35 cellular contexts compared by ENCODE assay signal in the genomic region with DNA sequence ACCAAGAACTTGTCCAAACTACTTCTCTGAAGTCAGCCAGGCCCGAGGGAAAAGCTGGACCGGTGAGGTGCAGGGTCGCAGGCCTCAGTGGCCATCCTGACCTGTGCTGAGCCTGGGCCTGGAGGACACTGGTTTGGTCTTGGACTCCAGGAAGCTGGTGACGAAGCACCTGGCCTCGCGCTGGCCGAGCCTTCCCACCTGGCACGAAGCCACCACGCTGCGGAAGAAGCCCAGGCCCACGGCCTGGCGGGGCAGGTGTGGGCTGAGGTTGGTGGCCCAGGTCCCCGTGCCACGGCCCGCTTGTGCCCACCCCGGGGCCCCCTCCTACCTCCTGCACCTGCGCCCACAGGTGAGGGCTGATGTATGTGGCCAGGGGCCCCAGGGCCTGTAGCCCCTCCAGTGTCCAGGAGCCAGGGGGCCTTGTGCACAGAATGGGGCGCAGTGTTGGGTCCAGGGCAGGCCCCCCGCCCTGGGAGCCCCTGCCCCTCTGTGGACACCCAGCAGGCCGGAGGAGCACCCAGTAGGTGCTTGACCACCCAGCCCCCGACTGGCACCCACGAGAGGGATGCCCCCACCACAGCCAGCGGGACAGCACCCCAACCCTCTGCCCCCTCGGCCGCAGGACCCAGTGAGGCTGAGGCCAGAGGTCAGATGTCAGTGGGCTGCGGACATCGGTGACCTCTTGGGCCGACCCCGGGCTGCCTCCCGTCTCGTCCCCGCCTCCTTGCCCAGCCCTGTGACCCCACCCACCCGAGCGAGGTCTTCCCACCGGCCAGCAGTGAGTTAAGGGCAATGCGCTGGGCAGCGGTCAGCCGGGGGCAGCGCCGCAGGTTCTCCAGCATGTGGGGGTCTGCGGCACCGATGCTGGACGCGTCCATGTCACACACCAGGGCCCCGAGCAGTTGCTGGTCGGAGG. TPM values are rescaled to one million over a fixed set of nuclear protein-coding genes. Genes with fewer than 3 reads are reported as not detected.
"Had no signal": no experiment of that assay in that cellular context is flagged by ENCODE, and none has a peak within 500 bp of the region (broad histone marks: within the 10 kb centered on the region; RNA-seq: fewer than 3 reads in every experiment).

No MANE protein-coding gene starts in this region.

- H3K4me3 ChIP-seq: ascending aorta, cardiac muscle cell, coronary artery, gastroesophageal sphincter, hepatocyte, pancreas, prostate gland, sigmoid colon, thoracic aorta had no signal

- H3K27ac ChIP-seq: ascending aorta, cardiac muscle cell, coronary artery, gastroesophageal sphincter, hepatocyte, pancreas, prostate gland, sigmoid colon, thoracic aorta, WERI-Rb-1 had no signal

- DNase-seq: activated CD4-positive, alpha-beta T cell treated with anti-CD3 and anti-CD28 coated beads for 48 hours; activated CD4-positive, alpha-beta T cell treated with anti-CD3 and anti-CD28 coated beads, Interleukin-2, amount 50 U/mL, for 48 hours; activated CD8-positive, alpha-beta memory T cell treated with anti-CD3 and anti-CD28 coated beads, Interleukin-2, amount 50 U/mL, for 4 hours; activated gamma-delta T cell; activated naive CD4-positive, alpha-beta T cell treated with anti-CD3 and anti-CD28 coated beads, Interleukin-2, amount 10 ng/mL, durations not matched to agents 7 days and 5 days; activated naive CD8-positive, alpha-beta T cell treated with anti-CD3 and anti-CD28 coated beads, Interleukin-2, amount 10 ng/mL, durations not matched to agents 7 days and 5 days; activated T-cell treated with anti-CD3 and anti-CD28 coated beads, Interleukin-2, amount 50 U/mL, for 1 hour; effector memory CD8-positive, alpha-beta T cell; erythroblast; islet precursor cell; midbrain; naive thymus-derived CD4-positive, alpha-beta T cell; nucleus accumbens; retina; sigmoid colon; small intestine; stimulated activated CD4-positive, alpha-beta T cell treated with anti-CD3 and anti-CD28 coated beads, Interleukin-4, amount 100 ng/mL, for 24 hours; T-helper 9 cell; trophoblast cell; WERI-Rb-1 had no signal

- H3K4me1 ChIP-seq: ascending aorta, gastroesophageal sphincter, pancreas, prostate gland, sigmoid colon had no signal

- H2AFZ ChIP-seq: hepatocyte had no signal

- H3K4me2 ChIP-seq: hepatocyte had no signal

- H3K36me3 ChIP-seq: ascending aorta, cardiac muscle cell, gastroesophageal sphincter, pancreas, prostate gland, sigmoid colon, thoracic aorta, WERI-Rb-1 had no signal

- H3K9me3 ChIP-seq: ascending aorta, gastroesophageal sphincter, pancreas, prostate gland, sigmoid colon, thoracic aorta had no signal

- H3K79me2 ChIP-seq: hepatocyte had no signal

- H3K27me3 ChIP-seq: ascending aorta, cardiac muscle cell, hepatocyte, pancreas had no signal

RNA-seq across cellular contexts. Expression of gene MSLN, which starts 13.8 kb away (rescaled TPM):
- total RNA-seq: activated CD8-positive, alpha-beta memory T cell treated with anti-CD3 and anti-CD28 coated beads for 36 hours; activated naive CD8-positive, alpha-beta T cell treated with anti-CD3 and anti-CD28 coated beads, Interleukin-2, amount 10 ng/mL, durations not matched to agents 7 days and 5 days; activated T-helper 1 cell treated with anti-CD3 and anti-CD28 coated beads, Interleukin-12 subunit alpha, Interleukin-12 subunit beta, Interleukin-2, Interleukin-4 antibody, amounts not matched to agents 30 ng/mL and 10 ng/mL and 1 ng/mL, durations not matched to agents 14 hours and 24 hours and 36 hours; cerebellum; fibroblast of lung had no signal

RNA-seq across cellular contexts. Expression of gene GNG13, which starts 26.2 kb away (rescaled TPM):
- total RNA-seq: activated CD8-positive, alpha-beta memory T cell treated with anti-CD3 and anti-CD28 coated beads for 36 hours; activated naive CD8-positive, alpha-beta T cell treated with anti-CD3 and anti-CD28 coated beads, Interleukin-2, amount 10 ng/mL, durations not matched to agents 7 days and 5 days; activated T-helper 1 cell treated with anti-CD3 and anti-CD28 coated beads, Interleukin-12 subunit alpha, Interleukin-12 subunit beta, Interleukin-2, Interleukin-4 antibody, amounts not matched to agents 30 ng/mL and 10 ng/mL and 1 ng/mL, durations not matched to agents 14 hours and 24 hours and 36 hours; ascending aorta; cardiac muscle cell; cerebellum; fibroblast of lung; fibroblast of villous mesenchyme; gastroesophageal sphincter; hepatocyte; lower leg skin; naive thymus-derived CD4-positive, alpha-beta T cell; pancreas; prostate gland; sigmoid colon; subcutaneous adipose tissue; thoracic aorta had no signal
